8 cellular contexts compared by ENCODE assay signal in the genomic region with DNA sequence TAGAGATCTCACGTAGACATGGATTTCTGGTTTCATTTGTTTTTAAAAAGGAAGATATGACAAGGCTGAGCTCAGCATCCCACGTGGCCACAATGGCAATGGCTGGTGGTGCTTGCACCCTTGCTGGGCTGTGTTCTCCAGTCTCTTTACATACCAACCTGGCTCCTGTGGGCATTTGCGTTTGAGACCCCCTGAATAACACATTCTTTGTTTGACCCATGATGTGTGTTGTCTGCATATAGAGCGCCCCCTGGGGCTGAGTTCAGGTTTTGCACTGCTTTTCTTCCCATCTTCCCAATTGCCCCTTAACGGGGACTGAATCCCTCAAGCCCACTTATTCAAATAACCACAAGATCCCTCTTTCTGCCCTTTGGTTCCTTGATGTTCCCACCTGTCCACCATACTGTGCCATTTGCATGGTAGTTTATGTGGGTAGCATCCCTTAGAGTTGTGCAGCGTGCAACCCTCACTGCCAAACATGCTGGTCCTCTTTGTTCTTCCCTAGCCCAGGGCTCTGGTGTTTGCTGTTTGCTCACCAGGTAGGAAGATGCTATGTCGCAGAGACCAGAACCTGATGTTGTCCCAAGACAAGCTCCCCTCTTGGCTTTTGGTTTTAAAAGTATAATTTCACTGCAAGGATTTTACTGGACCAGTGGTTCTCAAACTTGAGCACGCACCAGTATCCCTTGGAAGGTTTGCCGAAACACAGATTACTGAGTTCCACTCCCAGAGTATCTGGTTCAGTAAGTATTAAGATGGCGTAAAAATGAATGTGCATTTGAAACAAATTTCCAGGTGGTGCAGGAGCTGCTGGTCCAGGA. TPM values are rescaled to one million over a fixed set of nuclear protein-coding genes. Genes with fewer than 3 reads are reported as not detected.
DNase-seq lines count a peak whose midpoint lies in the region; ATAC-seq, FAIRE-seq and TF ChIP-seq lines count a peak whose summit lies in the region.

No MANE protein-coding gene starts in this region.

- H2AFZ ChIP-seq in DND-41 (ENCODE audit: low read depth, low read length), result no peak overlapping the region

- TF ChIP-seq EP300 in gastroesophageal sphincter (IDR thresholded peaks at IDR 0.05), result no peak
- no peak for TF ChIP-seq EP300 in ovary (IDR thresholded peaks at IDR 0.05)

- peaks cover 3% of the 10 kb centered on the region for H3K27me3 ChIP-seq in DND-41 (ENCODE audit: insufficient read depth, low read length, poor library complexity)
- no peaks in the 10 kb centered on the region for H3K27me3 ChIP-seq in gastroesophageal sphincter
- no peaks in the 10 kb centered on the region for H3K27me3 ChIP-seq in ovary

- intact Hi-C loops in ovary (cut with DNase I), result no loop called here

- DNase-seq in DND-41 (peak; percentile 38), LNCaP clone FGC (ENCODE audit: low read depth) (no peak), ovary (no peak), HTR-8/SVneo (ENCODE audit: insufficient read length, low spot score) (no peak)
- DNase-seq in activated CD8-positive, alpha-beta memory T cell treated with anti-CD3 and anti-CD28 coated beads, Interleukin-2, amount 50 U/mL, for 48 hours, result peak; percentile 77
- DNase-seq in stimulated activated CD4-positive, alpha-beta T cell treated with anti-CD3 and anti-CD28 coated beads, Interleukin-4, amount 100 ng/mL, for 48 hours (ENCODE audit: low read depth in 2 of 2), result peak; percentile 16 to 35

- H3K4me2 ChIP-seq in DND-41 (ENCODE audit: insufficient read depth, low read length), result no peak overlapping the region

- peak; percentile 73 for TF ChIP-seq CTCF in DND-41 (IDR thresholded peaks at IDR 0.05; ENCODE audit: borderline replicate concordance, extremely low read depth, low read length, poor library complexity, severe bottlenecking)
- peak; percentile 39 for TF ChIP-seq CTCF in LNCaP clone FGC (IDR thresholded peaks at IDR 0.05; ENCODE audit: control insufficient read depth, extremely low read depth, insufficient read depth)
- TF ChIP-seq CTCF in gastroesophageal sphincter (IDR thresholded peaks at IDR 0.05), result peak in 3 of 4 experiments; percentile 32 to 45 (median 40)
- no peak for TF ChIP-seq CTCF in ovary (IDR thresholded peaks at IDR 0.05)

- H3K9me3 ChIP-seq in DND-41 (ENCODE audit: insufficient read depth, low read length, severe bottlenecking) (no peaks in the 10 kb centered on the region), gastroesophageal sphincter (peaks cover 0 to 3% (median 0%) of the 10 kb centered on the region in 3 donors), ovary (no peaks in the 10 kb centered on the region)

- no peaks in the 10 kb centered on the region for H4K20me1 ChIP-seq in DND-41 (ENCODE audit: insufficient read depth, low read length)

- H3K4me1 ChIP-seq in DND-41 (ENCODE audit: insufficient read depth, low read length) (no peaks in the 10 kb centered on the region), gastroesophageal sphincter (no peaks in the 10 kb centered on the region), ovary (ENCODE audit: insufficient read depth) (no peaks in the 10 kb centered on the region)

- no peak for ATAC-seq in DND-41 (ENCODE audit: insufficient read depth, low read depth)
- no peak for ATAC-seq in gastroesophageal sphincter
- no peak for ATAC-seq in HG03108 (IDR thresholded peaks at IDR 0.05; ENCODE audit: unreplicated experiment)

- WGBS in gastroesophageal sphincter (ENCODE audit: low coverage in 1 of 2), 2 donors, result 48 to 61% methylated on average over 8 to 10 of the region's 10 CpGs
- WGBS in ovary, 3 donors, result 57 to 63% (median 59%) methylated on average over 10 of the region's 10 CpGs

- H3K9ac ChIP-seq in DND-41 (ENCODE audit: low read depth, low read length), result no peak overlapping the region

- TF ChIP-seq POLR2A in gastroesophageal sphincter (IDR thresholded peaks at IDR 0.05) (no peak), ovary (IDR thresholded peaks at IDR 0.05) (no peak)

- no peaks in the 10 kb centered on the region for H3K79me2 ChIP-seq in DND-41 (ENCODE audit: insufficient read depth, low read length)

- H3K4me3 ChIP-seq in DND-41 (ENCODE audit: low read depth in 1 of 2, low read length in 2 of 2) (no peak overlapping the region), LNCaP clone FGC (ENCODE audit: low read depth, low read length) (no peak overlapping the region), gastroesophageal sphincter (no peak overlapping the region), ovary (no peak overlapping the region)

- H3K27ac ChIP-seq in DND-41 (ENCODE audit: low read length) (no peak overlapping the region), gastroesophageal sphincter (no peak overlapping the region), ovary (no peak overlapping the region)

- FAIRE-seq in HTR-8/SVneo (lab: Jason Lieb, UNC), result no peak

- no peaks in the 10 kb centered on the region for H3K36me3 ChIP-seq in DND-41 (ENCODE audit: insufficient read depth, low read length)
- H3K36me3 ChIP-seq in gastroesophageal sphincter, result no peaks in the 10 kb centered on the region
- no peaks in the 10 kb centered on the region for H3K36me3 ChIP-seq in ovary

RNA-seq across cellular contexts. Expression of gene NKD1, which starts 38.5 kb away (rescaled TPM):
- 10 to 100 TPM; 27.7 to 69.2 (median 48.7) TPM for total RNA-seq in gastroesophageal sphincter
- 10 to 100 TPM in 6 of 7 donors, 1 to 10 TPM in 1; 3.3 to 72.1 (median 17.4) TPM for total RNA-seq in ovary
- 1 to 10 TPM; 2.5 to 6.8 TPM for polyA plus RNA-seq in ovary

Comparison
In these comparisons a context has a peak if more than half of its experiments do, and no peak if none do; other contexts are left out.
1. DNase-seq: peak in DND-41 (single experiment), activated CD8-positive, alpha-beta memory T cell treated with anti-CD3 and anti-CD28 coated beads, Interleukin-2, amount 50 U/mL, for 48 hours (single experiment) and stimulated activated CD4-positive, alpha-beta T cell treated with anti-CD3 and anti-CD28 coated beads, Interleukin-4, amount 100 ng/mL, for 48 hours (2 of 2); none in LNCaP clone FGC (single experiment), ovary (0 of 5) and HTR-8/SVneo (single experiment).
2. CTCF ChIP-seq: peak in DND-41 (single experiment), LNCaP clone FGC (single experiment) and gastroesophageal sphincter (3 of 4); none in ovary (0 of 3).